Comparison of ENCODE assay signal across 1 cellular context in genomic region chr2:232239956-232240681, GRCh38.
TF ChIP-seq lines count a peak whose summit lies in the region.

No MANE protein-coding gene starts in this region.

TF ChIP-seq in IMR-90, 13 proteins besides CTCF, POLR2A, EP300 and RAD21 (continued from another document):
- TF ChIP-seq ELK1 (IDR thresholded peaks at IDR 0.05; ENCODE audit: borderline replicate concordance, low read depth, low read length) (no peak), FOS (IDR thresholded peaks at IDR 0.05; ENCODE audit: low read depth, low read length) (no peak), SMC3 (IDR thresholded peaks at IDR 0.05; ENCODE audit: low read depth, low read length) (no peak), USF2 (IDR thresholded peaks at IDR 0.05; ENCODE audit: low read depth, low read length) (no peak), CEBPB (IDR thresholded peaks at IDR 0.05; ENCODE audit: low read depth, low read length) (no peak), BHLHE40 (IDR thresholded peaks at IDR 0.05; ENCODE audit: low read depth, low read length) (no peak), MAFK (IDR thresholded peaks at IDR 0.05; ENCODE audit: low read depth, low read length) (no peak), MAZ (IDR thresholded peaks at IDR 0.05; ENCODE audit: borderline replicate concordance, low read depth, low read length) (no peak)
